ENCODE assay signal across 17 cellular contexts in genomic region chr10:5604236-5604925, GRCh38.
DNase-seq lines count a peak whose midpoint lies in the region; ATAC-seq, FAIRE-seq and TF ChIP-seq lines count a peak whose summit lies in the region.
"Had no signal": no experiment of that assay in that cellular context is flagged by ENCODE, and none has a peak within 500 bp of the region (broad histone marks: within the 10 kb centered on the region; RNA-seq: fewer than 3 reads in every experiment).

No MANE protein-coding gene starts in this region.

- intact Hi-C loops in natural killer cell (cut with micrococcal nuclease): no loop called here
- intact Hi-C loops in kidney (cut with DNase I): no loop called here
- intact Hi-C loops in aorta (cut with DNase I): loop anchor here in 1 of 2 donors (5.0 kb wide), 1 partner anchor 47 kb away; no protein-coding TSS in a partner anchor

- H3K4me1 ChIP-seq in kidney (ENCODE audit: control insufficient read depth in 1 of 2, insufficient read depth in 1 of 2, low read depth in 1 of 2, low read length in 2 of 2): peaks cover 0 to 3% of the 10 kb centered on the region in 2 donors
- H3K4me1 ChIP-seq in aorta (ENCODE audit: control insufficient read depth in 1 of 2, insufficient read depth in 2 of 2, low read length in 2 of 2): peaks cover 5 to 8% of the 10 kb centered on the region in 2 donors
- H3K4me1 ChIP-seq in tibial nerve: peaks cover 0 to 3% (median 0%) of the 10 kb centered on the region in 4 donors

- no peak for ATAC-seq in natural killer cell treated with Interleukin-12 subunit alpha and Interleukin-12 subunit beta and Interleukin-15 and Interleukin-18, amount 100 ng/mL, for 72 hours
- ATAC-seq in natural killer cell (no peak), aorta (ENCODE audit: low FRiP score) (no peak)

- no peak for TF ChIP-seq EP300 in tibial nerve (IDR thresholded peaks at IDR 0.05)

- no peaks in the 10 kb centered on the region for H3K36me3 Mint-ChIP-seq in natural killer cell treated with Interleukin-12 subunit alpha and Interleukin-12 subunit beta and Interleukin-15 and Interleukin-18, amount 100 ng/mL, for 72 hours
- H3K36me3 Mint-ChIP-seq in natural killer cell (no peaks in the 10 kb centered on the region), nephron progenitor cell (ENCODE audit: low read depth) (no peaks in the 10 kb centered on the region)

- H3K27me3 Mint-ChIP-seq in natural killer cell treated with Interleukin-12 subunit alpha and Interleukin-12 subunit beta and Interleukin-15 and Interleukin-18, amount 100 ng/mL, for 72 hours: peaks cover 0 to 4% of the 10 kb centered on the region in 2 donors
- H3K27me3 Mint-ChIP-seq in natural killer cell (ENCODE audit: low read depth in 2 of 2) (peaks cover 4 to 8% of the 10 kb centered on the region in 2 donors), nephron progenitor cell (ENCODE audit: low read depth, poor library complexity) (peaks cover 4% of the 10 kb centered on the region)

- H3K4me3 Mint-ChIP-seq in natural killer cell treated with Interleukin-12 subunit alpha and Interleukin-12 subunit beta and Interleukin-15 and Interleukin-18, amount 100 ng/mL, for 72 hours: no peak overlapping the region
- H3K4me3 Mint-ChIP-seq in natural killer cell: no peak overlapping the region
- H3K4me3 Mint-ChIP-seq in nephron progenitor cell: no peak overlapping the region
- H3K4me3 Mint-ChIP-seq: CD8-positive, alpha-beta memory T cell had no signal

- H3K36me3 ChIP-seq in kidney (ENCODE audit: control insufficient read depth in 1 of 2, insufficient read depth in 2 of 2, low read length in 2 of 2) (no peaks in the 10 kb centered on the region), aorta (ENCODE audit: control insufficient read depth in 1 of 2, insufficient read depth in 2 of 2, low read length in 1 of 2) (no peaks in the 10 kb centered on the region), tibial nerve (no peaks in the 10 kb centered on the region)
- H3K36me3 ChIP-seq: BLaER1 had no signal

- DNase-seq in natural killer cell treated with Interleukin-12 subunit alpha and Interleukin-12 subunit beta and Interleukin-15 and Interleukin-18, amount 100 ng/mL, for 72 hours (ENCODE audit: low spot score): peak; percentile 10
- no peak for DNase-seq in natural killer cell
- DNase-seq in kidney: peak; percentile 29
- no peak for DNase-seq in nephron progenitor cell
- peak; percentile 35 to 42 for DNase-seq in aorta
- no peak for DNase-seq in activated CD4-positive, alpha-beta T cell treated with anti-CD3 and anti-CD28 coated beads for 48 hours
- no peak for DNase-seq in tibial nerve (ENCODE audit: low spot score in 2 of 2)
- DNase-seq in GF-D8 (lab: John Stamatoyannopoulos, UW): no peak
- DNase-seq: 8988T; AML-193; Caco-2; CD8-positive, alpha-beta memory T cell; DND-41; GDM1; HCEC 1CT had no signal

- H3K27ac Mint-ChIP-seq in natural killer cell treated with Interleukin-12 subunit alpha and Interleukin-12 subunit beta and Interleukin-15 and Interleukin-18, amount 100 ng/mL, for 72 hours: no peak overlapping the region
- H3K27ac Mint-ChIP-seq in natural killer cell (no peak overlapping the region), nephron progenitor cell (peak overlapping the region; percentile 29)
- H3K27ac Mint-ChIP-seq: CD8-positive, alpha-beta memory T cell had no signal

- WGBS in aorta, 2 donors: 96% methylated on average over 9 of the region's 9 CpGs
- WGBS in tibial nerve, 2 donors: 82 to 88% methylated on average over 9 of the region's 9 CpGs

- H3K27me3 ChIP-seq in aorta (ENCODE audit: control insufficient read depth in 1 of 2, insufficient read depth in 2 of 2, low read length in 1 of 2) (no peaks in the 10 kb centered on the region), tibial nerve (no peaks in the 10 kb centered on the region)
- H3K27me3 ChIP-seq: BLaER1 had no signal

- no peak for FAIRE-seq in kidney (lab: Jason Lieb, UNC)
- FAIRE-seq: GM19239 had no signal

- H3K9me3 ChIP-seq in kidney (ENCODE audit: control insufficient read depth in 1 of 2, low read length in 2 of 2) (no peaks in the 10 kb centered on the region), aorta (ENCODE audit: control insufficient read depth, low read length) (no peaks in the 10 kb centered on the region), tibial nerve (peaks cover 0 to 7% (median 0%) of the 10 kb centered on the region in 4 donors)
- H3K9me3 ChIP-seq: BLaER1 had no signal

- TF ChIP-seq POLR2A in tibial nerve (IDR thresholded peaks at IDR 0.05): no peak

- no peak overlapping the region for H3K4me3 ChIP-seq in kidney (ENCODE audit: low read length in 2 of 2)
- H3K4me3 ChIP-seq in aorta (ENCODE audit: low read length in 2 of 2): no peak overlapping the region
- no peak overlapping the region for H3K4me3 ChIP-seq in tibial nerve
- H3K4me3 ChIP-seq: BLaER1 had no signal

- H3K4me1 Mint-ChIP-seq in natural killer cell treated with Interleukin-12 subunit alpha and Interleukin-12 subunit beta and Interleukin-15 and Interleukin-18, amount 100 ng/mL, for 72 hours (ENCODE audit: low read depth in 2 of 2): peaks cover 0 to 3% of the 10 kb centered on the region in 2 donors
- H3K4me1 Mint-ChIP-seq in natural killer cell: no peaks in the 10 kb centered on the region
- peaks cover 28% of the 10 kb centered on the region for H3K4me1 Mint-ChIP-seq in nephron progenitor cell
- H3K4me1 Mint-ChIP-seq: CD8-positive, alpha-beta memory T cell had no signal

- H3K9ac ChIP-seq in kidney (ENCODE audit: low read length in 2 of 2): no peak overlapping the region
- H3K9ac ChIP-seq: BLaER1 had no signal

- TF ChIP-seq CTCF in natural killer cell (IDR thresholded peaks at IDR 0.05) (no peak), kidney (IDR thresholded peaks at IDR 0.05; ENCODE audit: borderline replicate concordance, extremely low read depth, insufficient read depth) (no peak), nephron progenitor cell (IDR thresholded peaks at IDR 0.05) (no peak), tibial nerve (IDR thresholded peaks at IDR 0.05) (no peak)

- no peaks in the 10 kb centered on the region for H3K9me3 Mint-ChIP-seq in natural killer cell treated with Interleukin-12 subunit alpha and Interleukin-12 subunit beta and Interleukin-15 and Interleukin-18, amount 100 ng/mL, for 72 hours
- no peaks in the 10 kb centered on the region for H3K9me3 Mint-ChIP-seq in natural killer cell
- peaks cover 6% of the 10 kb centered on the region for H3K9me3 Mint-ChIP-seq in nephron progenitor cell

- H3K27ac ChIP-seq in kidney (ENCODE audit: low read depth in 2 of 2, low read length in 2 of 2) (no peak overlapping the region), aorta (ENCODE audit: low read depth in 1 of 2, low read length in 2 of 2) (no peak overlapping the region), tibial nerve (no peak overlapping the region)
- H3K27ac ChIP-seq: BLaER1 had no signal

Comparison
In these comparisons a context has a peak if more than half of its experiments do, and no peak if none do; other contexts are left out.
1. DNase-seq: peak in natural killer cell treated with Interleukin-12 subunit alpha and Interleukin-12 subunit beta and Interleukin-15 and Interleukin-18, amount 100 ng/mL, for 72 hours (single experiment), kidney (single experiment) and aorta (2 of 2); none in natural killer cell (single experiment), nephron progenitor cell (single experiment), activated CD4-positive, alpha-beta T cell treated with anti-CD3 and anti-CD28 coated beads for 48 hours (single experiment), tibial nerve (0 of 2) and GF-D8 (single experiment).